ENCODE assay signal across 11 cellular contexts in genomic region chr5:132753135-132753987, GRCh38. TPM values are rescaled to one million over a fixed set of nuclear protein-coding genes. Genes with fewer than 3 reads are reported as not detected.
A peak's percentile ranks its signal among the peaks of the same experiment; 100 is the strongest.
DNase-seq lines count a peak whose midpoint lies in the region; ATAC-seq and TF ChIP-seq lines count a peak whose summit lies in the region.
"Had no signal": no experiment of that assay in that cellular context is flagged by ENCODE, and none has a peak within 500 bp of the region (broad histone marks: within the 10 kb centered on the region; RNA-seq: fewer than 3 reads in every experiment).

No MANE protein-coding gene starts in this region.

- H4K20me1 ChIP-seq in hepatocyte (ENCODE audit: insufficient read depth, poor library complexity, severe bottlenecking): no peaks in the 10 kb centered on the region

- no peak overlapping the region for H3K4me2 ChIP-seq in hepatocyte

- H3K4me3 ChIP-seq in right atrium auricular region (no peak overlapping the region), hepatocyte (no peak overlapping the region), thyroid gland (replicated peaks in 1 of 3) (no peak overlapping the region)
- H3K4me3 ChIP-seq: vagina had no signal

- H3K36me3 ChIP-seq in right atrium auricular region (peaks cover 12% of the 10 kb centered on the region), hepatocyte (replicated peaks; ENCODE audit: insufficient read depth, low read depth) (no peaks in the 10 kb centered on the region), thyroid gland (peaks cover 7 to 8% of the 10 kb centered on the region in 2 donors)

- H3K4me1 Mint-ChIP-seq in type B pancreatic cell (ENCODE audit: unreplicated experiment): no peaks in the 10 kb centered on the region
- H3K4me1 Mint-ChIP-seq: naive B cell had no signal

- ATAC-seq in Right ventricle myocardium inferior (no peak), GM19023 (IDR thresholded peaks at IDR 0.05; ENCODE audit: unreplicated experiment) (no peak)

- TF ChIP-seq CTCF in right atrium auricular region (IDR thresholded peaks at IDR 0.05) (peak in 1 of 2 donors; percentile 14), hepatocyte (IDR thresholded peaks at IDR 0.05; ENCODE audit: poor library complexity) (peak; percentile 9), thyroid gland (IDR thresholded peaks at IDR 0.05) (no peak), type B pancreatic cell (conservative IDR thresholded peaks at IDR 0.05) (no peak), RWPE1 (conservative IDR thresholded peaks at IDR 0.05; ENCODE audit: low read depth) (no peak)

- H3K27me3 Mint-ChIP-seq in type B pancreatic cell: peaks cover 31% of the 10 kb centered on the region
- H3K27me3 Mint-ChIP-seq: IgD-negative memory B cell had no signal

- H3K27ac ChIP-seq in right atrium auricular region (no peak overlapping the region), hepatocyte (no peak overlapping the region), thyroid gland (peak overlapping the region in 2 of 3 donors; percentile 30 to 34), RWPE1 (no peak overlapping the region)
- H3K27ac ChIP-seq: vagina had no signal

- intact Hi-C loops in Right ventricle myocardium inferior (cut with DNase I): no loop called here
- intact Hi-C loops in thyroid gland (cut with DNase I): no loop called here

- H3K36me3 Mint-ChIP-seq in type B pancreatic cell: no peaks in the 10 kb centered on the region
- H3K36me3 Mint-ChIP-seq: naive B cell had no signal

- H3K27ac Mint-ChIP-seq in type B pancreatic cell: no peak overlapping the region

- no peaks in the 10 kb centered on the region for H3K9me2 ChIP-seq in hepatocyte (replicated peaks; ENCODE audit: insufficient read depth)

- no peak for TF ChIP-seq POLR2A in thyroid gland (IDR thresholded peaks at IDR 0.05)

- 80% methylated on average over 2 of the region's 2 CpGs for WGBS in hepatocyte (ENCODE audit: low lambda C conversion rate, missing lambda C conversion rate)
- WGBS in thyroid gland, 2 donors: 37 to 69% methylated on average over 2 of the region's 2 CpGs

- CTCF ChIA-PET in RWPE1 (lab: Yijun Ruan, JAX): interaction anchor here (0.5 to 1.6 kb wide), 9 partner anchors 13 to 406 kb away, joined by 3 to 12 read pairs (median 4); partner anchors contain the start of genes GDF9 and UQCRQ

- POLR2A ChIA-PET in RWPE1 (lab: Yijun Ruan, JAX; ENCODE audit: low non-redundant PET): interaction anchor here (0.5 to 1.0 kb wide), 2 partner anchors 69 to 257 kb away, joined by 3 read pairs; no protein-coding TSS in a partner anchor

- no peak overlapping the region for H3K4me3 Mint-ChIP-seq in type B pancreatic cell
- H3K4me3 Mint-ChIP-seq: naive B cell had no signal

- H3K79me2 ChIP-seq in hepatocyte: no peaks in the 10 kb centered on the region

- H3K9me3 ChIP-seq in right atrium auricular region (no peaks in the 10 kb centered on the region), hepatocyte (ENCODE audit: low read depth) (no peaks in the 10 kb centered on the region), thyroid gland (no peaks in the 10 kb centered on the region)
- H3K9me3 ChIP-seq: vagina had no signal

- no peak overlapping the region for H2AFZ ChIP-seq in hepatocyte

- peak; percentile 56 for DNase-seq in Right ventricle myocardium inferior (ENCODE audit: missing footprints)
- no peak for DNase-seq in right atrium auricular region (ENCODE audit: low spot score)
- DNase-seq in SW480 (ENCODE audit: low spot score): peak; percentile 47
- DNase-seq in hepatocyte (ENCODE audit: low spot score): no peak
- peak; percentile 72 to 90 for DNase-seq in thyroid gland
- DNase-seq in type B pancreatic cell (ENCODE audit: extremely low spot score, unreplicated experiment): no peak
- no peak for DNase-seq in RWPE1 (ENCODE audit: low spot score)
- DNase-seq: naive B cell had no signal

- no peaks in the 10 kb centered on the region for H3K4me1 ChIP-seq in right atrium auricular region
- no peaks in the 10 kb centered on the region for H3K4me1 ChIP-seq in hepatocyte (ENCODE audit: insufficient read depth)
- H3K4me1 ChIP-seq in thyroid gland: peaks cover 5 to 12% of the 10 kb centered on the region in 2 donors
- H3K4me1 ChIP-seq: vagina had no signal

- H3K27me3 ChIP-seq in right atrium auricular region (no peaks in the 10 kb centered on the region), hepatocyte (peaks cover under 1% of the 10 kb centered on the region), thyroid gland (no peaks in the 10 kb centered on the region)
- H3K27me3 ChIP-seq: vagina had no signal

- no peaks in the 10 kb centered on the region for H3K9me3 Mint-ChIP-seq in type B pancreatic cell
- H3K9me3 Mint-ChIP-seq: IgD-negative memory B cell, naive B cell had no signal

RNA-seq across cellular contexts. Expression of gene CCNI2, which starts 6.1 kb away (rescaled TPM):
- 0.16 TPM for total RNA-seq in Right ventricle myocardium inferior
- not detected for total RNA-seq in right atrium auricular region
- total RNA-seq in hepatocyte: 1.2 and 1.4 TPM in 2 replicates
- 1.8 and 4.6 TPM in 2 replicates for polyA plus RNA-seq in hepatocyte
- under 1 TPM in 3 of 4 donors, not detected in 1; 0.34 to 0.81 (median 0.67) TPM for total RNA-seq in thyroid gland
- 0.76 and 1.4 TPM in 2 replicates for total RNA-seq in type B pancreatic cell (ENCODE audit: low replicate concordance)
- total RNA-seq: vagina had no signal

RNA-seq across cellular contexts. Expression of gene KIF3A, which starts 16.0 kb away (rescaled TPM):
- total RNA-seq in Right ventricle myocardium inferior (10.2 TPM), right atrium auricular region (1 to 10 TPM; 5.6 to 7.2 TPM), hepatocyte (7.0 and 9.2 TPM in 2 replicates), thyroid gland (10 to 100 TPM in 2 of 4 donors, 1 to 10 TPM in 2; 8.2 to 12.2 (median 10.5) TPM), type B pancreatic cell (ENCODE audit: low replicate concordance) (15.6 and 20.0 TPM in 2 replicates)
- polyA plus RNA-seq in hepatocyte: 12.6 and 13.7 TPM in 2 replicates

RNA-seq across cellular contexts. Expression of gene SEPTIN8, which starts 23.7 kb away (rescaled TPM):
- 28.5 TPM for total RNA-seq in Right ventricle myocardium inferior
- 10 to 100 TPM; 21.1 to 24.8 TPM for total RNA-seq in right atrium auricular region
- 41.9 and 46.9 TPM in 2 replicates for total RNA-seq in hepatocyte
- 17.6 and 18.7 TPM in 2 replicates for polyA plus RNA-seq in hepatocyte
- total RNA-seq in thyroid gland: 10 to 100 TPM; 41.9 to 57.7 (median 46.7) TPM
- total RNA-seq in type B pancreatic cell (ENCODE audit: low replicate concordance): 62.7 and 68.1 TPM in 2 replicates

RNA-seq across cellular contexts. Expression of gene SOWAHA, which starts 59.7 kb away (rescaled TPM):
- 0.27 TPM for total RNA-seq in Right ventricle myocardium inferior
- total RNA-seq in right atrium auricular region: not detected
- 11.4 and 14.4 TPM in 2 replicates for total RNA-seq in hepatocyte
- 3.1 and 6.8 TPM in 2 replicates for polyA plus RNA-seq in hepatocyte
- 1 to 10 TPM; 3.7 to 9.3 (median 4.6) TPM for total RNA-seq in thyroid gland
- 2.5 and 4.4 TPM in 2 replicates for total RNA-seq in type B pancreatic cell (ENCODE audit: low replicate concordance)
- total RNA-seq: vagina had no signal
- polyA plus RNA-seq: IgD-negative memory B cell had no signal

Comparison
In these comparisons a context has a peak if more than half of its experiments do, and no peak if none do; other contexts are left out.
1. DNase-seq: peak in Right ventricle myocardium inferior (single experiment), SW480 (single experiment) and thyroid gland (2 of 2); none in right atrium auricular region (single experiment), hepatocyte (single experiment), type B pancreatic cell (single experiment) and RWPE1 (single experiment).
2. H3K27ac ChIP-seq: peak in thyroid gland (2 of 3); none in right atrium auricular region (0 of 2), hepatocyte (single experiment) and RWPE1 (single experiment).